ENCODE assay signal across 1 cellular context in the genomic region with DNA sequence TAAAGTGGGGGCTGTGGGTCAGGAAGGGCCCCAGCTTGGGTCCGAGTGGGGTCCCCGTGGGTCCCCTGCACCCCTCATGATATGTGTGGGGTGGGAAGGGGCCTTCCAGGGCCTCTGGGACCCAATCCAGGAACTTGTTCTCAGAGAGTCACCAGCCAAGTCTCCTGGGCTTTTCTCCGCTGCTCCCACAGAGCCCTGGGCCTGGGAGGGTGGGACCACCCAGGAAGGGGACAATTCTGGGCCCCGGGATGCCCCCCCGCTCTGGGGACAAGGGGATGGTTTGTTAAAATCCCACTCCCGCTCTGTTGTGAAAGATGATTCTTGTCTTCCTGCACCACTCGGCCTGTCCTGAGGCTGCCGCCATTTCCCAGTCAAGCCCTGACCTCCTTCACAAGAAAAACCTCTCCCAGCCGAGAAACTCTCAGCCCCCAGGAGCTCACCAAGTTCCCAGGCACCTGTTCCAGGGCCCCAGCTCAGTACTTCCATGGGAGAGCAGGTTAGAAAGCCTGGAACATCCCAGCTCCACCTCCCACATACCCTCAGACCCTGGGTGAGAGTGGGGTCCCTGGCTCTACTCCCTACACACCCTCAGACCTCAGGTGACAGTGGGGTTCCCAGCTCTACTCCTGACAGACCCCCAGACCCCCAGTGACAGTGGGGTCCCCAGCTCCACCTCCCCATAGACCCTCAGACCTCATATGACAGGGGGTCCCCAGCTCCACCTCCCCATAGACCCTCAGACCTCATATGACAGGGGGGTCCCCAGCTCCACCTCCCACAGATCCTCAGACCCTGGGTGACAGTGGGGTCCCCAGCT.
TF ChIP-seq lines count a peak whose summit lies in the region.

No MANE protein-coding gene starts in this region.

TF ChIP-seq in endothelial cell of umbilical vein, 7 proteins besides CTCF, POLR2A, EP300 and RAD21 (continued from another document):
- TF ChIP-seq, protein P1, sequence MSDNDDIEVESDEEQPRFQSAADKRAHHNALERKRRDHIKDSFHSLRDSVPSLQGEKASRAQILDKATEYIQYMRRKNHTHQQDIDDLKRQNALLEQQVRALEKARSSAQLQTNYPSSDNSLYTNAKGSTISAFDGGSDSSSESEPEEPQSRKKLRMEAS (IDR thresholded peaks at IDR 0.05; ENCODE audit: insufficient read depth, insufficient read length), result no peak
- TF ChIP-seq FOS (IDR thresholded peaks at IDR 0.05; ENCODE audit: borderline replicate concordance, insufficient read depth, low read length), result no peak
TF ChIP-seq in endothelial cell of umbilical vein: peak in this region for 0.
